Comparison of ENCODE assay signal across 23 cellular contexts in genomic region chr19:5121286-5122120, GRCh38.
DNase-seq lines count a peak whose midpoint lies in the region; ATAC-seq and TF ChIP-seq lines count a peak whose summit lies in the region.
"Had no signal": no experiment of that assay in that cellular context is flagged by ENCODE, and none has a peak within 500 bp of the region (broad histone marks: within the 10 kb centered on the region; RNA-seq: fewer than 3 reads in every experiment).

No MANE protein-coding gene starts in this region.

- peaks cover 15% of the 10 kb centered on the region for H3K36me3 ChIP-seq in endodermal cell (ENCODE audit: control insufficient read depth, insufficient read depth, low read length)
- peaks cover 0 to 24% of the 10 kb centered on the region in 2 donors for H3K36me3 ChIP-seq in gastrocnemius medialis
- H3K36me3 ChIP-seq: SJCRH30 had no signal

- ATAC-seq in T-cell (replicated peaks in 1 of 4) (no peak), GM21737 (IDR thresholded peaks at IDR 0.05; ENCODE audit: unreplicated experiment) (no peak), gastrocnemius medialis (no peak)
- ATAC-seq: PC-3 had no signal

- TF ChIP-seq POLR2A in gastrocnemius medialis (IDR thresholded peaks at IDR 0.05) = no peak

- DNase-seq in DMS 273 (lab: John Stamatoyannopoulos, UW; ENCODE audit: unreplicated experiment) (peak; percentile 19), DMS 273 treated with DMSO at 0.1 percent for 48 hours (lab: John Stamatoyannopoulos, UW) (no peak), T-cell (no peak), endodermal cell (no peak), posterior cingulate gyrus (peak in 7 of 10 donors; percentile 37 to 92 (median 59)), NCI-H1092 (lab: John Stamatoyannopoulos, UW) (no peak), gastrocnemius medialis (no peak)
- DNase-seq: activated CD4-positive, alpha-beta T cell treated with anti-CD3 and anti-CD28 coated beads for 4 hours; activated naive CD4-positive, alpha-beta T cell treated with anti-CD3 and anti-CD28 coated beads, Interleukin-2, amount 50 U/mL, for 16 hours; DND-41; effector CD4-positive, alpha-beta T cell; midbrain; NCI-H1105; NCI-H748 treated with DMSO at 0.1 percent for 48 hours; PC-3; sigmoid colon; SJCRH30; stimulated activated CD4-positive, alpha-beta T cell treated with anti-CD3 and anti-CD28 coated beads, Interleukin-2, amount 100 ng/mL, for 24 hours; T-helper 9 cell had no signal

- H3K27ac Mint-ChIP-seq in T-cell = peak overlapping the region; percentile 1 to 64
- H3K27ac Mint-ChIP-seq in endodermal cell = peak overlapping the region; percentile 16

- H3K4me1 ChIP-seq in endodermal cell (ENCODE audit: control insufficient read depth, insufficient read depth, low read length) (no peaks in the 10 kb centered on the region), gastrocnemius medialis (no peaks in the 10 kb centered on the region)
- H3K4me1 ChIP-seq: sigmoid colon, SJCRH30, suprapubic skin had no signal

- H3K4me3 ChIP-seq in endodermal cell (ENCODE audit: low read length) (no peak overlapping the region), gastrocnemius medialis (no peak overlapping the region)
- H3K4me3 ChIP-seq: sigmoid colon, SJCRH30, suprapubic skin had no signal

- H3K36me3 Mint-ChIP-seq in T-cell (peaks cover 12% of the 10 kb centered on the region), endodermal cell (ENCODE audit: low read depth) (peaks cover 24% of the 10 kb centered on the region)

- H3K9me3 Mint-ChIP-seq in T-cell (no peaks in the 10 kb centered on the region), endodermal cell (no peaks in the 10 kb centered on the region)

- CTCF ChIA-PET in T-cell (lab: Charles Lee) = no interaction called here

- peaks cover 21 to 29% (median 24%) of the 10 kb centered on the region in 3 donors for H3K4me1 Mint-ChIP-seq in T-cell
- peaks cover 24% of the 10 kb centered on the region for H3K4me1 Mint-ChIP-seq in endodermal cell

- H3K4me3 Mint-ChIP-seq in T-cell = no peak overlapping the region
- no peak overlapping the region for H3K4me3 Mint-ChIP-seq in endodermal cell

- in situ Hi-C loops in gastrocnemius medialis (cut with MboI; ENCODE audit: low sequenced_read_pairs in 4 of 4) = no loop called here

- TF ChIP-seq CTCF in endodermal cell (conservative IDR thresholded peaks at IDR 0.05) (no peak), gastrocnemius medialis (IDR thresholded peaks at IDR 0.05 in 4 of 5, conservative IDR thresholded peaks at IDR 0.05 in 1 of 5) (no peak)

- H3K27ac ChIP-seq in endodermal cell (ENCODE audit: low read depth, low read length) = peak overlapping the region; percentile 53
- H3K27ac ChIP-seq in gastrocnemius medialis = no peak overlapping the region
- H3K27ac ChIP-seq: 22Rv1, HL-60, sigmoid colon, SJCRH30, suprapubic skin had no signal

- intact Hi-C loops in posterior cingulate gyrus (cut with DNase I) = no loop called here
- intact Hi-C loops in gastrocnemius medialis (cut with DNase I; ENCODE audit: low total_unique reads) = loop anchor here (10.0 kb wide), 1 partner anchor 77 kb away; no protein-coding TSS in a partner anchor

- POLR2A ChIA-PET in T-cell (lab: Charles Lee) = no interaction called here

- H3K27me3 Mint-ChIP-seq in T-cell (no peaks in the 10 kb centered on the region), endodermal cell (ENCODE audit: insufficient read depth) (no peaks in the 10 kb centered on the region)

- WGBS in endodermal cell (ENCODE audit: insufficient coverage in 1 of 2, insufficient read length in 1 of 2), 2 experiments = 92 to 93% methylated on average over 20 to 27 of the region's 27 CpGs

- H3K27me3 ChIP-seq in endodermal cell (ENCODE audit: control insufficient read depth, insufficient read depth, low read length, poor library complexity, severe bottlenecking) (no peaks in the 10 kb centered on the region), gastrocnemius medialis (no peaks in the 10 kb centered on the region)
- H3K27me3 ChIP-seq: sigmoid colon, SJCRH30, suprapubic skin had no signal

- no peaks in the 10 kb centered on the region for H3K9me3 ChIP-seq in endodermal cell (ENCODE audit: control insufficient read depth, low read length)
- H3K9me3 ChIP-seq in gastrocnemius medialis = no peaks in the 10 kb centered on the region
- H3K9me3 ChIP-seq: sigmoid colon, SJCRH30, suprapubic skin had no signal

- no peak overlapping the region for H3K9ac ChIP-seq in endodermal cell (ENCODE audit: extremely low read depth, low read length, poor library complexity, severe bottlenecking)

Comparison
In these comparisons a context has a peak if more than half of its experiments do, and no peak if none do; other contexts are left out.
1. DNase-seq: peak in DMS 273 (single experiment) and posterior cingulate gyrus (7 of 10); none in DMS 273 treated with DMSO at 0.1 percent for 48 hours (single experiment), T-cell (0 of 34), endodermal cell (single experiment), NCI-H1092 (single experiment) and gastrocnemius medialis (0 of 2).